ENCODE assay signal across 22 cellular contexts in the genomic region with DNA sequence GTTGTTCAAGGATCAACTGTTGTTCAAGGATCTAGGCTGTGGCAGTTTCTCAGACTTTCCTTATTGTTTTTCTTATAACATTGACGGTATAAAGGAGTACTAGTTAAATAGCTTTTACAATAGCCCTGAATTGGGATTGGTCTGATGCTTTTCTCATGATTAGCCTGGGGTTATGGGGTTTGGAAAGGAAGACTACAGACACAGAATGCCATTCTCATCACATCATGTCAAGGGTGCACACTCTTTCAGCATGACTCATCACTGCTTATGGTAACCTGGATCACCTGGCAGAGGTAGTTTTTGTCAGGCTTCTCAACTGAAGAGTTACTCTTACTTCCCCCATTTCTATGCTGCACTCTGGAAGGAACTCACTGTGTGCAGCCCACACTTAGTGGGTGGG.
DNase-seq lines count a peak whose midpoint lies in the region.
"Had no signal": no experiment of that assay in that cellular context is flagged by ENCODE, and none has a peak within 500 bp of the region (broad histone marks: within the 10 kb centered on the region; RNA-seq: fewer than 3 reads in every experiment).

No MANE protein-coding gene starts in this region.

- peak overlapping the region; percentile 58 for H3K27ac ChIP-seq in epithelial cell of prostate
- H3K27ac ChIP-seq: thyroid gland, WERI-Rb-1 had no signal

- H3K9ac ChIP-seq in NT2/D1 (ENCODE audit: insufficient read length, low read depth) = no peak overlapping the region

- DNase-seq in ELR (ENCODE audit: low read depth) = peak; percentile 36
- DNase-seq in NT2/D1 (ENCODE audit: low read depth, low spot score) = peak; percentile 39
- peak; percentile 88 for DNase-seq in epithelial cell of prostate (ENCODE audit: low read depth, low spot score)
- DNase-seq in renal cortical epithelial cell (ENCODE audit: low read depth) = peak; percentile 64
- DNase-seq in activated CD4-positive, alpha-beta T cell treated with anti-CD3 and anti-CD28 coated beads for 48 hours = no peak
- DNase-seq in stimulated activated CD4-positive, alpha-beta T cell treated with anti-CD3 and anti-CD28 coated beads, Interleukin-15, amount 100 ng/mL, for 24 hours = no peak
- no peak for DNase-seq in SKM-1 treated with dmso at 0.1 percent for 144 hours (lab: John Stamatoyannopoulos, UW; ENCODE audit: unreplicated experiment)
- DNase-seq: activated CD4-positive, alpha-beta T cell treated with anti-CD3 and anti-CD28 coated beads, Interleukin-2, amount 50 U/mL, for 4 hours; activated gamma-delta T cell; COR-L47; GDM1; glutamatergic neuron; H9; MV-4-11; NCI-H1930; NCI-H510A; right cardiac atrium; SHP77 treated with DMSO at 0.1 percent for 48 hours; T-helper 2 cell; thyroid gland; WERI-Rb-1 had no signal

- no peaks in the 10 kb centered on the region for H3K9me3 ChIP-seq in NT2/D1 (ENCODE audit: insufficient read depth, low read length)
- H3K9me3 ChIP-seq: thyroid gland had no signal

- no peaks in the 10 kb centered on the region for H3K4me1 ChIP-seq in NT2/D1 (ENCODE audit: insufficient read depth, insufficient read length)
- H3K4me1 ChIP-seq: thyroid gland had no signal

- no peaks in the 10 kb centered on the region for H3K36me3 ChIP-seq in NT2/D1 (ENCODE audit: insufficient read depth, insufficient read length, low read length)
- H3K36me3 ChIP-seq: thyroid gland, WERI-Rb-1 had no signal

- H3K4me3 ChIP-seq in NT2/D1 (ENCODE audit: insufficient read length, low read depth) = no peak overlapping the region
- H3K4me3 ChIP-seq: GM12878, thyroid gland had no signal

- no peaks in the 10 kb centered on the region for H3K27me3 ChIP-seq in NT2/D1 (ENCODE audit: insufficient read depth, insufficient read length)
- H3K27me3 ChIP-seq: thyroid gland had no signal

Comparison
In these comparisons a context has a peak if more than half of its experiments do, and no peak if none do; other contexts are left out.
1. DNase-seq: peak in ELR (single experiment), NT2/D1 (single experiment), epithelial cell of prostate (single experiment) and renal cortical epithelial cell (single experiment); none in activated CD4-positive, alpha-beta T cell treated with anti-CD3 and anti-CD28 coated beads for 48 hours (single experiment), stimulated activated CD4-positive, alpha-beta T cell treated with anti-CD3 and anti-CD28 coated beads, Interleukin-15, amount 100 ng/mL, for 24 hours (single experiment) and SKM-1 treated with dmso at 0.1 percent for 144 hours (single experiment).